10 cellular contexts compared by ENCODE assay signal in the genomic region with DNA sequence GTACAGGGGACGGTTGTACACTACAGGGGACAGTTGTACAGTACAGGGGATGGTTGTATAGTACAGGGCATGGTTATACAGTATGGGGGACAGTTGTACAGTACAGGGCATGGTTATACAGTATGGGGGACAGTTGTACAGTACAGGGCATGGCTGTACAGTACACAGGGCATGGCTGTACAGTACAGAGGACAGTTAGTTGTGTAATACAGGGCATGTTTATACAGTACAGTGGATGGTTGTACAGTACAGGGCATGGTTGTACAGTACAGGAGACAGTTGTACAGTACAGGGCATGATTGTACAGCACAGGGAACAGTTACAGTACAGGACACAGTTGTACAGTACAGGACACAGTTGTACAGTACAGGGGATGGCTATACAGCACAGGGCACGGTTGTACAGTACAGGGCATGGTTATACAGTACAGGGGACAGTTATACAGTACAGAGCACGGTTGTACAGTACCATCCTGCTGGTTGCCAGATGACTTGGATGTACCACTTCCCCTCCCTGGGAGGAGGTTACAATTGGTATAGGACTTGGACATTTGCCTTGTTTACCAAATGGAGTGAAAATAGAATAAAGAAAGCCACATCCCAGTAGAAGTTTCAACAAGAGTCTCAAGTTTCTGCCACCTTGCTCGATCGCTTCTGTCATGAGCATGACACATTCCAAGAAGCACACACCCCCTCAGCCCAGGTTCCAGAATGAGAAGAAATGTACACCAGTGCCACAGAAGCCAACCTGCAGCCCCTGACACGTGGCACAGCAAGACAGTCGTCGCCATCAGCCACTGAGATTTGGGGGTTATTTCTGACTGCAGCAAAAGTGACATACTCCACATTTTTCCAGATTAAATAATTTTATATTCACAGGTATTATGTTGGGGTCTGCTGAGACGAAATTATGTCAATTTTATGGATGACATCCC. TPM values are rescaled to one million over a fixed set of nuclear protein-coding genes. Genes with fewer than 3 reads are reported as not detected.
DNase-seq lines count a peak whose midpoint lies in the region; ATAC-seq, FAIRE-seq and TF ChIP-seq lines count a peak whose summit lies in the region.
"Had no signal": no experiment of that assay in that cellular context is flagged by ENCODE, and none has a peak within 500 bp of the region (broad histone marks: within the 10 kb centered on the region; RNA-seq: fewer than 3 reads in every experiment).

No MANE protein-coding gene starts in this region.

- CTCF ChIA-PET in HepG2 (lab: Yijun Ruan, JAX; ENCODE audit: low intra/inter-chr PET ratio, low total read pairs) (no interaction called here), mammary epithelial cell (lab: Charles Lee; ENCODE audit: low non-redundant PET) (no interaction called here)

- no peak overlapping the region for H2AFZ ChIP-seq in HepG2 (ENCODE audit: low read length)
- H2AFZ ChIP-seq in mammary epithelial cell (ENCODE audit: low read depth, low read length), result peak overlapping the region; percentile 91
- H2AFZ ChIP-seq: PC-9 had no signal

- peaks cover 88 to 94% of the 10 kb centered on the region in 2 donors for H3K4me1 Mint-ChIP-seq in natural killer cell
- H3K4me1 Mint-ChIP-seq in T-helper 2 cell treated with Interferon-gamma antibody and Interleukin-4, amounts not matched to agents 5 μg/mL and 100 μg/mL, for 36 hours (ENCODE audit: low read depth), result peaks cover 11% of the 10 kb centered on the region

- H3K36me3 ChIP-seq in HepG2 (replicated peaks in 1 of 2; ENCODE audit: control insufficient read depth in 1 of 2, insufficient read depth in 2 of 2, low read length in 2 of 2) (no peaks in the 10 kb centered on the region), right lobe of liver (no peaks in the 10 kb centered on the region), mammary epithelial cell (ENCODE audit: insufficient read depth, low read length) (no peaks in the 10 kb centered on the region)

- no peaks in the 10 kb centered on the region for H3K9me3 ChIP-seq in HepG2 (ENCODE audit: low read length)
- H3K9me3 ChIP-seq in right lobe of liver, result no peaks in the 10 kb centered on the region
- no peaks in the 10 kb centered on the region for H3K9me3 ChIP-seq in mammary epithelial cell (replicated peaks; ENCODE audit: insufficient read depth, low read length)

- dilution Hi-C loops in mammary epithelial cell (cut with HindIII; ENCODE audit: low sequenced_read_pairs), result no loop called here

- peak overlapping the region; percentile 73 to 93 for H3K27ac Mint-ChIP-seq in natural killer cell
- no peak overlapping the region for H3K27ac Mint-ChIP-seq in T-helper 2 cell treated with Interferon-gamma antibody and Interleukin-4, amounts not matched to agents 5 μg/mL and 100 μg/mL, for 36 hours
- H3K27ac Mint-ChIP-seq: activated T-helper 2 cell treated with anti-CD3 and anti-CD28 coated beads, Interferon-gamma antibody, Interleukin-2, Interleukin-4, amounts not matched to agents 10 μg/mL and 5 μg/mL and 100 μg/mL, durations not matched to agents 14 hours and 24 hours and 36 hours had no signal

- no peak for FAIRE-seq in HepG2 (lab: Jason Lieb, UNC)

- no peaks in the 10 kb centered on the region for H3K27me3 Mint-ChIP-seq in natural killer cell (ENCODE audit: low read depth in 2 of 2)
- no peaks in the 10 kb centered on the region for H3K27me3 Mint-ChIP-seq in T-helper 2 cell treated with Interferon-gamma antibody and Interleukin-4, amounts not matched to agents 5 μg/mL and 100 μg/mL, for 36 hours (ENCODE audit: low read depth)

- DNase-seq in HepG2 (ENCODE audit: low spot score) (no peak), right lobe of liver (no peak), mammary epithelial cell (no peak), natural killer cell (no peak)
- no peak for DNase-seq in T-helper 2 cell treated with Interferon-gamma antibody and Interleukin-4, amounts not matched to agents 5 μg/mL and 100 μg/mL, for 36 hours (ENCODE audit: low spot score)
- DNase-seq: PC-9 had no signal

- H3K79me2 ChIP-seq in HepG2 (ENCODE audit: insufficient read depth, low read length), result no peaks in the 10 kb centered on the region
- no peaks in the 10 kb centered on the region for H3K79me2 ChIP-seq in mammary epithelial cell (ENCODE audit: insufficient read depth, low read length)

- TF ChIP-seq RAD21 in HepG2 (CRISPR knock-in tag; IDR thresholded peaks at IDR 0.05), result no peak

- POLR2A ChIA-PET in HepG2 (lab: Yijun Ruan, JAX), result no interaction called here

- no peaks in the 10 kb centered on the region for H3K36me3 Mint-ChIP-seq in natural killer cell
- H3K36me3 Mint-ChIP-seq in T-helper 2 cell treated with Interferon-gamma antibody and Interleukin-4, amounts not matched to agents 5 μg/mL and 100 μg/mL, for 36 hours (ENCODE audit: low read depth), result no peaks in the 10 kb centered on the region

- H3K27me3 ChIP-seq in HepG2 (ENCODE audit: control insufficient read depth in 1 of 2, insufficient read depth in 2 of 2, low read length in 2 of 2), result no peaks in the 10 kb centered on the region
- no peaks in the 10 kb centered on the region for H3K27me3 ChIP-seq in right lobe of liver
- no peaks in the 10 kb centered on the region for H3K27me3 ChIP-seq in mammary epithelial cell (ENCODE audit: insufficient read depth, low read length)

- in situ Hi-C loops in HepG2 (cut with HindIII; ENCODE audit: extremely low pct_ligation_motif_present, low pct_unique_long_range_greater_than_20kb) (no loop called here), mammary epithelial cell (cut with MboI; ENCODE audit: low sequenced_read_pairs in 2 of 2) (no loop called here)

- H3K4me2 ChIP-seq in HepG2 (ENCODE audit: low read depth, low read length) (no peak overlapping the region), mammary epithelial cell (ENCODE audit: insufficient read depth, low read depth, low read length) (peak overlapping the region; percentile 75)
- H3K4me2 ChIP-seq: PC-9 had no signal

- H3K4me3 ChIP-seq in HepG2 (replicated peaks in 1 of 3; ENCODE audit: insufficient read depth in 1 of 3, low read depth in 2 of 3, low read length in 3 of 3), result no peak overlapping the region
- H3K4me3 ChIP-seq in right lobe of liver, result no peak overlapping the region
- H3K4me3 ChIP-seq in mammary epithelial cell (replicated peaks in 1 of 3; ENCODE audit: insufficient read depth in 1 of 3, low read depth in 2 of 3, low read length in 3 of 3), result no peak overlapping the region
- H3K4me3 ChIP-seq: PC-9 had no signal

- H3K27ac ChIP-seq in HepG2 (ENCODE audit: extremely low read length, insufficient read depth, low read length) (no peak overlapping the region), right lobe of liver (no peak overlapping the region), mammary epithelial cell (ENCODE audit: insufficient read depth, low read depth, low read length) (peak overlapping the region; percentile 41)
- H3K27ac ChIP-seq: PC-9 had no signal

- ATAC-seq in HepG2 (peak; percentile 77), right lobe of liver (no peak), natural killer cell (peak in 1 of 3 donors; percentile 31), GM18511 (IDR thresholded peaks at IDR 0.05; ENCODE audit: unreplicated experiment) (no peak), GM19351 (IDR thresholded peaks at IDR 0.05; ENCODE audit: unreplicated experiment) (no peak), GM19395 (IDR thresholded peaks at IDR 0.05; ENCODE audit: unreplicated experiment) (no peak)

- no peaks in the 10 kb centered on the region for H3K9me3 Mint-ChIP-seq in natural killer cell
- no peaks in the 10 kb centered on the region for H3K9me3 Mint-ChIP-seq in T-helper 2 cell treated with Interferon-gamma antibody and Interleukin-4, amounts not matched to agents 5 μg/mL and 100 μg/mL, for 36 hours
- H3K9me3 Mint-ChIP-seq: activated T-helper 2 cell treated with anti-CD3 and anti-CD28 coated beads, Interferon-gamma antibody, Interleukin-2, Interleukin-4, amounts not matched to agents 10 μg/mL and 5 μg/mL and 100 μg/mL, durations not matched to agents 14 hours and 24 hours and 36 hours had no signal

- TF ChIP-seq EP300 in HepG2 (IDR thresholded peaks at IDR 0.05; ENCODE audit: low read depth in 2 of 2, low read length in 2 of 2) (no peak), HepG2 (CRISPR knock-in tag; IDR thresholded peaks at IDR 0.05; ENCODE audit: borderline replicate concordance) (no peak)

- TF ChIP-seq POLR2A in HepG2 (IDR thresholded peaks at IDR 0.05; ENCODE audit: insufficient read depth in 1 of 2, low read depth in 2 of 2, low read length in 2 of 2) (no peak), right lobe of liver (IDR thresholded peaks at IDR 0.05) (no peak)

- H3K4me1 ChIP-seq in HepG2 (ENCODE audit: insufficient read depth, low read length), result peaks cover 13% of the 10 kb centered on the region
- peaks cover 0 to 7% (median 0%) of the 10 kb centered on the region in 4 donors for H3K4me1 ChIP-seq in right lobe of liver
- peaks cover 31% of the 10 kb centered on the region for H3K4me1 ChIP-seq in mammary epithelial cell (ENCODE audit: insufficient read depth, low read length)

- TF ChIP-seq CTCF in HepG2 (CRISPR knock-in tag; IDR thresholded peaks at IDR 0.05), result no peak
- TF ChIP-seq CTCF in right lobe of liver (IDR thresholded peaks at IDR 0.05), result no peak
- no peak for TF ChIP-seq CTCF in mammary epithelial cell (conservative IDR thresholded peaks at IDR 0.05 in 1 of 2, IDR thresholded peaks at IDR 0.05 in 1 of 2; ENCODE audit: extremely low read depth in 1 of 2, insufficient read depth in 1 of 2, low read depth in 1 of 2, low read length in 2 of 2)
- TF ChIP-seq CTCF in natural killer cell (IDR thresholded peaks at IDR 0.05), result no peak

- no peaks in the 10 kb centered on the region for H4K20me1 ChIP-seq in HepG2 (ENCODE audit: insufficient read depth, low read length)
- H4K20me1 ChIP-seq in mammary epithelial cell (ENCODE audit: insufficient read depth, low read length), result no peaks in the 10 kb centered on the region

- intact Hi-C loops in HepG2 (cut with micrococcal nuclease; ENCODE audit: unreplicated experiment), result no loop called here
- intact Hi-C loops in right lobe of liver (cut with DNase I), result no loop called here
- intact Hi-C loops in mammary epithelial cell (cut with micrococcal nuclease), result no loop called here
- intact Hi-C loops in natural killer cell (cut with micrococcal nuclease), result no loop called here

- H3K9ac ChIP-seq in HepG2 (ENCODE audit: insufficient read depth, low read depth, low read length) (no peak overlapping the region), mammary epithelial cell (ENCODE audit: insufficient read depth, low read length) (no peak overlapping the region)

- BruUV-seq in HepG2 (replicated peaks; lab: Mats Ljungman, UMichigan) (no TSS peak), mammary epithelial cell (replicated peaks; lab: Mats Ljungman, UMichigan) (no TSS peak)

- H3K4me3 Mint-ChIP-seq in natural killer cell, result peak overlapping the region; percentile 81
- H3K4me3 Mint-ChIP-seq in T-helper 2 cell treated with Interferon-gamma antibody and Interleukin-4, amounts not matched to agents 5 μg/mL and 100 μg/mL, for 36 hours, result no peak overlapping the region

- 30% methylated on average over 9 of the region's 9 CpGs for WGBS in HepG2 (ENCODE audit: low lambda C conversion rate)
- WGBS in right lobe of liver (ENCODE audit: insufficient coverage, low coverage, low lambda C conversion rate, missing lambda C conversion rate), result 83% methylated on average over 6 of the region's 9 CpGs
- 64% methylated on average over 7 of the region's 9 CpGs for WGBS in mammary epithelial cell (ENCODE audit: low coverage, missing lambda C conversion rate)

RNA-seq across cellular contexts. Expression of a gene that starts 16.0 kb away (rescaled TPM):
- total RNA-seq in HepG2 (2016; rRNA removed; fragmentation: Illumina TruSeq; extraction: Trizol), result not detected in 2 replicates
- not detected in 2 replicates for total RNA-seq in HepG2 (2016; cell fraction: cytosol; rRNA removed; fragmentation: Illumina TruSeq; extraction: Trizol; ENCODE audit: low read depth)
- not detected in 2 replicates for total RNA-seq in HepG2 (2016; cell fraction: insoluble cytoplasmic fraction; rRNA removed; fragmentation: Illumina TruSeq; extraction: Trizol)
- not detected in 2 replicates for total RNA-seq in HepG2 (2016; cell fraction: membrane; rRNA removed; fragmentation: Illumina TruSeq; extraction: Trizol)
- not detected in 2 replicates for total RNA-seq in HepG2 (2016; cell fraction: nucleus; rRNA removed; fragmentation: Illumina TruSeq; extraction: Trizol)
- polyA plus RNA-seq in HepG2 (2011; rRNA removed), result 0.09 TPM in 1 of 2 replicates, not detected in the other
- not detected in 2 replicates for polyA plus RNA-seq in HepG2 (2011; cell fraction: cytosol; rRNA removed)
- polyA plus RNA-seq in HepG2 (2011; cell fraction: nucleus; rRNA removed), result 0.07 TPM in 1 of 2 replicates, not detected in the other
- not detected in 2 replicates for polyA plus RNA-seq in HepG2 (2012)
- polyA plus RNA-seq in HepG2 (2016; cell fraction: cytosol; fragmentation: Illumina TruSeq; extraction: Trizol; ENCODE audit: low read depth), result not detected in 2 replicates
- 0.12 TPM in 1 of 2 replicates, not detected in the other for polyA plus RNA-seq in HepG2 (2016; cell fraction: insoluble cytoplasmic fraction; fragmentation: Illumina TruSeq; extraction: Trizol; ENCODE audit: low read depth)
- not detected in 2 replicates for polyA plus RNA-seq in HepG2 (2016; cell fraction: membrane; fragmentation: Illumina TruSeq; extraction: Trizol; ENCODE audit: low read depth)
- not detected in 2 replicates for polyA plus RNA-seq in HepG2 (2016; cell fraction: nucleus; fragmentation: Illumina TruSeq; extraction: Trizol; ENCODE audit: insufficient read depth, low read depth)
- polyA minus RNA-seq in HepG2 (2011; rRNA and poly(A)+ RNA removed; ENCODE audit: low replicate concordance), result not detected in 2 replicates
- polyA minus RNA-seq in HepG2 (2011; cell fraction: cytosol; rRNA and poly(A)+ RNA removed), result not detected in 2 replicates
- polyA minus RNA-seq in HepG2 (2011; cell fraction: nucleus; rRNA and poly(A)+ RNA removed), result not detected in 2 replicates
- total RNA-seq in right lobe of liver, result 1 to 10 TPM; 1.6 to 6.3 (median 3.1) TPM
- 1 to 10 TPM; 1.1 to 2.0 TPM for total RNA-seq in mammary epithelial cell
- polyA plus RNA-seq in mammary epithelial cell, result 0.62 TPM
- 3.7 TPM for polyA minus RNA-seq in mammary epithelial cell
- 10 to 100 TPM; 37.4 to 54.8 (median 38.5) TPM for total RNA-seq in natural killer cell

Comparison
In these comparisons a context has a peak if more than half of its experiments do, and no peak if none do; other contexts are left out.
1. RNA of a gene that starts 16.0 kb away (total RNA-seq): 37.4 to 54.8 TPM in natural killer cell; 1.6 to 6.3 TPM in right lobe of liver, 1.1 to 2.0 TPM in mammary epithelial cell and not detected in HepG2; every median in the first group is over 4 times any median in the second.